In the genomic region with DNA sequence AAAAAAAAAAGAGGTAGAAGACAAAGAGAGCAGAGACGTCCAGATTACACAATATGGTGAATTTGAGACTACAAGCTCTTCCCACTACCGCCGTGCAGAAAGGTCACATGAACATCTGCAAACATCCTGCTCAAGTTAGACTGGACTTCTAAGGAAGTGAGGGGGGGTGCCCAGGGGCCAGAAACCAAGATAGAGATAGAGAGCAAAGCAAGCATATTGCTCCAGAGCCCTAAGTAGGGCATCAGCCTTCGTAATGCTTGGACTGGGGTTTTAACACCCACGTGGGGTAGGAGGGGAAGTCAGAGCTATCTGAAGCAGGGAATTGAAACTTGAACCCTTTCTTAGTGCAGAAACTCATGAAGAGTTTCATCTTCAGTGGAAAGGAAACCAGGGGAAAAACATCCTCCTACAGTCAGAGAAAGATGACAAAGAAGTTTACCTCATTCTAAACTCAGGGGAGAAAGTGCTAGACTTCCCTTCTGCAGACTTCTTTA, we compare ENCODE assay signal across 9 cellular contexts. TPM values are rescaled to one million over a fixed set of nuclear protein-coding genes. Genes with fewer than 3 reads are reported as not detected.
A peak's percentile ranks its signal among the peaks of the same experiment; 100 is the strongest.
DNase-seq lines count a peak whose midpoint lies in the region; ATAC-seq and FAIRE-seq lines count a peak whose summit lies in the region.
"Had no signal": no experiment of that assay in that cellular context is flagged by ENCODE, and none has a peak within 500 bp of the region (broad histone marks: within the 10 kb centered on the region; RNA-seq: fewer than 3 reads in every experiment).

No MANE protein-coding gene starts in this region.

- no peaks in the 10 kb centered on the region for H3K79me2 ChIP-seq in GM23248 (ENCODE audit: insufficient read depth)

- H3K9me3 Mint-ChIP-seq in naive thymus-derived CD4-positive, alpha-beta T cell = peaks cover 0 to 8% (median 0%) of the 10 kb centered on the region in 11 donors
- peaks cover 0 to 1% (median 0%) of the 10 kb centered on the region in 6 donors for H3K9me3 Mint-ChIP-seq in immature natural killer cell

- H3K4me3 Mint-ChIP-seq in naive thymus-derived CD4-positive, alpha-beta T cell = peak overlapping the region in 2 of 10 donors; percentile 13 to 48
- H3K4me3 Mint-ChIP-seq in immature natural killer cell = no peak overlapping the region

- peak; percentile 87 for ATAC-seq in HG03095 (IDR thresholded peaks at IDR 0.05; ENCODE audit: unreplicated experiment)
- peak; percentile 70 for ATAC-seq in naive thymus-derived CD4-positive, alpha-beta T cell

- intact Hi-C loops in naive thymus-derived CD4-positive, alpha-beta T cell (cut with micrococcal nuclease) = no loop called here

- WGBS in GM23248 (ENCODE audit: low coverage in 1 of 2, low lambda C conversion rate in 2 of 2, missing lambda C conversion rate in 2 of 2), 2 experiments = 21 to 27% methylated on average over 5 of the region's 5 CpGs

- H3K27me3 ChIP-seq in naive thymus-derived CD4-positive, alpha-beta T cell (ENCODE audit: control insufficient read depth in 2 of 2, insufficient read depth in 2 of 2, low read length in 2 of 2) = no peaks in the 10 kb centered on the region
- H3K27me3 ChIP-seq in GM23248 (replicated peaks; ENCODE audit: insufficient read depth) = no peaks in the 10 kb centered on the region

- H3K9me2 ChIP-seq in GM23248 (ENCODE audit: insufficient read depth) = no peaks in the 10 kb centered on the region

- H3K27me3 Mint-ChIP-seq in naive thymus-derived CD4-positive, alpha-beta T cell = peaks cover 0 to 15% (median 2%) of the 10 kb centered on the region in 5 donors
- H3K27me3 Mint-ChIP-seq in immature natural killer cell (ENCODE audit: low read depth in 3 of 3) = peaks cover under 1 to 6% (median 3%) of the 10 kb centered on the region in 3 donors

- FAIRE-seq in frontal cortex (lab: Jason Lieb, UNC) = no peak

- in situ Hi-C loops in GM23248 (cut with MboI) = no loop called here

- H3K27ac ChIP-seq in naive thymus-derived CD4-positive, alpha-beta T cell (ENCODE audit: low read depth, low read length) = no peak overlapping the region
- H3K27ac ChIP-seq in GM23248 = no peak overlapping the region

- H3K27ac Mint-ChIP-seq in naive thymus-derived CD4-positive, alpha-beta T cell = peak overlapping the region in 1 of 9 donors; percentile 44
- no peak overlapping the region for H3K27ac Mint-ChIP-seq in immature natural killer cell
- H3K27ac Mint-ChIP-seq: CD4-positive, CD25-positive, alpha-beta regulatory T cell had no signal

- CTCF ChIA-PET in naive thymus-derived CD4-positive, alpha-beta T cell (lab: Charles Lee) = no interaction called here

- H3K9ac ChIP-seq in GM23248 = no peak overlapping the region

- H4K20me1 ChIP-seq in GM23248 (ENCODE audit: insufficient read depth) = no peaks in the 10 kb centered on the region

- H3K4me3 ChIP-seq in naive thymus-derived CD4-positive, alpha-beta T cell (ENCODE audit: low read length) = no peak overlapping the region
- no peak overlapping the region for H3K4me3 ChIP-seq in GM23248

- no peaks in the 10 kb centered on the region for H3K9me3 ChIP-seq in naive thymus-derived CD4-positive, alpha-beta T cell (ENCODE audit: control insufficient read depth in 2 of 3, low read length in 3 of 3)
- H3K9me3 ChIP-seq in GM23248 (ENCODE audit: low read depth) = no peaks in the 10 kb centered on the region

- no peak overlapping the region for H2AFZ ChIP-seq in GM23248

- POLR2A ChIA-PET in naive thymus-derived CD4-positive, alpha-beta T cell (lab: Charles Lee) = no interaction called here

- H3K4me1 Mint-ChIP-seq in naive thymus-derived CD4-positive, alpha-beta T cell = peaks cover 0 to 17% (median 6%) of the 10 kb centered on the region in 7 donors
- no peaks in the 10 kb centered on the region for H3K4me1 Mint-ChIP-seq in immature natural killer cell

- H3F3A ChIP-seq in GM23248 (ENCODE audit: insufficient read depth) = no peaks in the 10 kb centered on the region

- peak; percentile 28 for DNase-seq in activated T-cell treated with anti-CD3 and anti-CD28 coated beads for 24 hours (ENCODE audit: low read depth)
- DNase-seq in activated T-cell treated with anti-CD3 and anti-CD28 coated beads for 4 hours = no peak
- peak; percentile 58 for DNase-seq in activated CD8-positive, alpha-beta memory T cell treated with anti-CD3 and anti-CD28 coated beads, Interleukin-2, amount 50 U/mL, for 48 hours
- DNase-seq in naive thymus-derived CD4-positive, alpha-beta T cell = peak in 1 of 9 donors; percentile 63
- DNase-seq in immature natural killer cell = no peak
- no peak for DNase-seq in frontal cortex (ENCODE audit: low spot score in 2 of 2)
- DNase-seq in GM23248 = no peak

- no peaks in the 10 kb centered on the region for H3K36me3 ChIP-seq in naive thymus-derived CD4-positive, alpha-beta T cell (ENCODE audit: control insufficient read depth in 2 of 3, insufficient read depth in 3 of 3, low read length in 3 of 3)
- H3K36me3 ChIP-seq in GM23248 (ENCODE audit: low read depth) = no peaks in the 10 kb centered on the region

- H3K4me1 ChIP-seq in naive thymus-derived CD4-positive, alpha-beta T cell (ENCODE audit: control insufficient read depth in 2 of 2, insufficient read depth in 2 of 2, low read length in 2 of 2) = no peaks in the 10 kb centered on the region
- H3K4me1 ChIP-seq in GM23248 (ENCODE audit: insufficient read depth) = no peaks in the 10 kb centered on the region

- no peak overlapping the region for H3K4me2 ChIP-seq in GM23248 (ENCODE audit: unreplicated experiment)

- peaks cover 0 to 4% (median 0%) of the 10 kb centered on the region in 5 donors for H3K36me3 Mint-ChIP-seq in naive thymus-derived CD4-positive, alpha-beta T cell
- no peaks in the 10 kb centered on the region for H3K36me3 Mint-ChIP-seq in immature natural killer cell
- H3K36me3 Mint-ChIP-seq: CD4-positive, CD25-positive, alpha-beta regulatory T cell had no signal

RNA-seq across cellular contexts. Expression of a gene that starts 8.7 kb away (rescaled TPM):
- total RNA-seq in naive thymus-derived CD4-positive, alpha-beta T cell = not detected
- not detected for polyA plus RNA-seq in naive thymus-derived CD4-positive, alpha-beta T cell
- polyA plus RNA-seq in immature natural killer cell (not detected), GM23248 (2016; fragmentation: Nextera tagmentation; extraction: Ambion mirVana) (not detected in 2 replicates)
- under 0.01 TPM for total RNA-seq in frontal cortex
- total RNA-seq in GM23248 (2014; rRNA removed; shearing (Covaris generic)) = not detected in 2 replicates
- total RNA-seq: CD4-positive, CD25-positive, alpha-beta regulatory T cell had no signal
- polyA plus RNA-seq: CD4-positive, CD25-positive, alpha-beta regulatory T cell had no signal

Comparison
In these comparisons a context has a peak if more than half of its experiments do, and no peak if none do; other contexts are left out.
1. DNase-seq: peak in activated T-cell treated with anti-CD3 and anti-CD28 coated beads for 24 hours (single experiment) and activated CD8-positive, alpha-beta memory T cell treated with anti-CD3 and anti-CD28 coated beads, Interleukin-2, amount 50 U/mL, for 48 hours (single experiment); none in activated T-cell treated with anti-CD3 and anti-CD28 coated beads for 4 hours (single experiment), immature natural killer cell (0 of 3), frontal cortex (0 of 2) and GM23248 (single experiment).